15 cellular contexts compared by ENCODE assay signal in genomic region chr20:15297059-15297875, GRCh38.
DNase-seq lines count a peak whose midpoint lies in the region; ATAC-seq and TF ChIP-seq lines count a peak whose summit lies in the region.
"Had no signal": no experiment of that assay in that cellular context is flagged by ENCODE, and none has a peak within 500 bp of the region (broad histone marks: within the 10 kb centered on the region; RNA-seq: fewer than 3 reads in every experiment).

No MANE protein-coding gene starts in this region.

- TF ChIP-seq CTCF in lung (IDR thresholded peaks at IDR 0.05; ENCODE audit: control extremely low read depth, extremely low read depth) (no peak), GM10248 (IDR thresholded peaks at IDR 0.05; ENCODE audit: control extremely low read depth, extremely low read depth, low read depth, missing control alignments) (no peak)

- no peaks in the 10 kb centered on the region for H3K27me3 ChIP-seq in lung (ENCODE audit: control insufficient read depth, insufficient read depth)

- POLR2A ChIA-PET in GM10248 (lab: Yijun Ruan, JAX) = no interaction called here

- no peak for ATAC-seq in lung (ENCODE audit: insufficient read depth, low FRiP score)
- ATAC-seq in HG03354 (IDR thresholded peaks at IDR 0.05; ENCODE audit: poor library complexity, severe bottlenecking, unreplicated experiment) = no peak
- no peak for ATAC-seq in HG02610 (IDR thresholded peaks at IDR 0.05; ENCODE audit: unreplicated experiment)
- no peak for ATAC-seq in GM18873 (IDR thresholded peaks at IDR 0.05; ENCODE audit: low FRiP score, unreplicated experiment)
- ATAC-seq: activated CD4-positive, CD25-positive, alpha-beta regulatory T cell treated with anti-CD3 and anti-CD28 coated beads, Interleukin-2, amount 50 U/mL, for 24 hours; GM12878; Panc1 had no signal

- H3K27ac ChIP-seq in lung (ENCODE audit: low read depth in 1 of 2, low read length in 1 of 2) = no peak overlapping the region
- H3K27ac ChIP-seq: thoracic aorta had no signal

- WGBS in lung, 2 donors = 75 to 85% methylated on average over 5 of the region's 5 CpGs

- no peak overlapping the region for H3K4me3 ChIP-seq in lung
- H3K4me3 ChIP-seq: GM12878, thoracic aorta had no signal

- in situ Hi-C loops in SK-MEL-5 (cut with HindIII; ENCODE audit: low pct_unique_long_range_greater_than_20kb, low sequenced_read_pairs) = no loop called here

- DNase-seq in DMS53 (lab: John Stamatoyannopoulos, UW) = peak; percentile 65
- DNase-seq in NCI-H2081 (lab: John Stamatoyannopoulos, UW) = peak; percentile 56 to 81
- peak; percentile 66 for DNase-seq in SK-MEL-5 (ENCODE audit: low read depth, low spot score)
- DNase-seq in lung (ENCODE audit: low spot score) = peak; percentile 52
- DNase-seq in GM10248 (ENCODE audit: extremely low spot score) = no peak
- DNase-seq: activated CD8-positive, alpha-beta memory T cell treated with anti-CD3 and anti-CD28 coated beads, Interleukin-2, amount 50 U/mL, for 48 hours; activated naive CD8-positive, alpha-beta T cell treated with anti-CD3 and anti-CD28 coated beads, Interleukin-2, amount 10 ng/mL, durations not matched to agents 7 days and 5 days; naive B cell had no signal

- H3K36me3 ChIP-seq in lung (ENCODE audit: control insufficient read depth in 2 of 2, insufficient read depth in 2 of 2, low read length in 2 of 2) = no peaks in the 10 kb centered on the region
- H3K36me3 ChIP-seq: thoracic aorta had no signal

- H3K9me3 ChIP-seq in lung (ENCODE audit: control insufficient read depth in 2 of 2, insufficient read depth in 1 of 2, low read length in 1 of 2) = peaks cover 0 to 2% of the 10 kb centered on the region in 2 donors
- H3K9me3 ChIP-seq: thoracic aorta had no signal

- H3K4me1 ChIP-seq in lung (ENCODE audit: control insufficient read depth in 2 of 2, insufficient read depth in 2 of 2, low read length in 2 of 2) = peaks cover 0 to 3% of the 10 kb centered on the region in 2 donors

- CTCF ChIA-PET in GM10248 (lab: Yijun Ruan, JAX) = interaction anchor here (1.1 to 1.7 kb wide), 2 partner anchors 8 to 10 kb away, joined by 4 read pairs; no protein-coding TSS in a partner anchor
